9 cellular contexts compared by ENCODE assay signal in genomic region chr12:51954465-51955361, GRCh38. TPM values are rescaled to one million over a fixed set of nuclear protein-coding genes. Genes with fewer than 3 reads are reported as not detected.
DNase-seq lines count a peak whose midpoint lies in the region; ATAC-seq and TF ChIP-seq lines count a peak whose summit lies in the region.
"Had no signal": no experiment of that assay in that cellular context is flagged by ENCODE, and none has a peak within 500 bp of the region (broad histone marks: within the 10 kb centered on the region; RNA-seq: fewer than 3 reads in every experiment).

No MANE protein-coding gene starts in this region.

- peak; percentile 62 for DNase-seq in G401 (ENCODE audit: low spot score)
- DNase-seq in OCI-M1 (lab: John Stamatoyannopoulos, UW) = peak; percentile 81
- peak; percentile 57 for DNase-seq in fibroblast of mammary gland (ENCODE audit: low read depth)
- no peak for DNase-seq in gastrocnemius medialis
- no peak for DNase-seq in activated T-cell treated with anti-CD3 and anti-CD28 coated beads for 4 hours
- DNase-seq in activated T-cell treated with anti-CD3 and anti-CD28 coated beads, Interleukin-2, amount 50 U/mL, for 1 hour = no peak
- DNase-seq: stimulated activated naive CD4-positive, alpha-beta T cell had no signal

- peak in 1 of 2 donors; percentile 28 for TF ChIP-seq POLR2A in gastrocnemius medialis (IDR thresholded peaks at IDR 0.05)

- H3K9me3 ChIP-seq in gastrocnemius medialis = no peaks in the 10 kb centered on the region

- H3K36me3 ChIP-seq in gastrocnemius medialis = no peaks in the 10 kb centered on the region

- TF ChIP-seq CTCF in fibroblast of mammary gland (conservative IDR thresholded peaks at IDR 0.05; ENCODE audit: control insufficient read depth, insufficient read depth, low read depth, low read length) = no peak
- TF ChIP-seq CTCF in gastrocnemius medialis (IDR thresholded peaks at IDR 0.05 in 4 of 5, conservative IDR thresholded peaks at IDR 0.05 in 1 of 5) = no peak

- H3K4me3 ChIP-seq in fibroblast of mammary gland (ENCODE audit: control insufficient read depth, low read depth, low read length) (no peak overlapping the region), gastrocnemius medialis (peak overlapping the region; percentile 2 to 9 (median 6))

- in situ Hi-C loops in G401 (cut with HindIII; ENCODE audit: low sequenced_read_pairs) (no loop called here), gastrocnemius medialis (cut with MboI; ENCODE audit: low sequenced_read_pairs in 4 of 4) (no loop called here)

- peaks cover 61 to 67% of the 10 kb centered on the region in 2 donors for H3K4me1 ChIP-seq in gastrocnemius medialis

- H3K27me3 ChIP-seq in gastrocnemius medialis = no peaks in the 10 kb centered on the region

- ATAC-seq in gastrocnemius medialis = no peak
- no peak for ATAC-seq in HG03439 (IDR thresholded peaks at IDR 0.05; ENCODE audit: unreplicated experiment)
- ATAC-seq in GM18861 (IDR thresholded peaks at IDR 0.05; ENCODE audit: unreplicated experiment) = no peak

- H3K27ac ChIP-seq in gastrocnemius medialis = peak overlapping the region; percentile 89 to 98 (median 96)

- intact Hi-C loops in gastrocnemius medialis (cut with DNase I; ENCODE audit: low total_unique reads) = no loop called here

RNA-seq across cellular contexts. Expression of gene ACVR1B, which starts 3.2 kb away (rescaled TPM):
- 1.6 and 3.0 TPM in 2 replicates for total RNA-seq in G401 (2014; rRNA removed; shearing (Covaris generic))
- total RNA-seq in gastrocnemius medialis = 10 to 100 TPM in 3 of 4 donors, 1 to 10 TPM in 1; 8.7 to 15.9 (median 10.1) TPM

RNA-seq across cellular contexts. Expression of gene ACVRL1, which starts 47.4 kb away (rescaled TPM):
- 1.8 and 2.9 TPM in 2 replicates for total RNA-seq in G401 (2014; rRNA removed; shearing (Covaris generic))
- 10 to 100 TPM; 37.1 to 53.5 (median 43.3) TPM for total RNA-seq in gastrocnemius medialis

RNA-seq across cellular contexts. Expression of gene TAMALIN, which starts 52.0 kb away (rescaled TPM):
- 33.3 and 78.2 TPM in 2 replicates for total RNA-seq in G401 (2014; rRNA removed; shearing (Covaris generic))
- 10 to 100 TPM in 2 of 4 donors, 1 to 10 TPM in 2; 9.3 to 14.9 (median 11.8) TPM for total RNA-seq in gastrocnemius medialis

Comparison
In these comparisons a context has a peak if more than half of its experiments do, and no peak if none do; other contexts are left out.
1. DNase-seq: peak in G401 (single experiment), OCI-M1 (single experiment) and fibroblast of mammary gland (single experiment); none in gastrocnemius medialis (0 of 2), activated T-cell treated with anti-CD3 and anti-CD28 coated beads for 4 hours (single experiment) and activated T-cell treated with anti-CD3 and anti-CD28 coated beads, Interleukin-2, amount 50 U/mL, for 1 hour (single experiment).